In the genomic region with DNA sequence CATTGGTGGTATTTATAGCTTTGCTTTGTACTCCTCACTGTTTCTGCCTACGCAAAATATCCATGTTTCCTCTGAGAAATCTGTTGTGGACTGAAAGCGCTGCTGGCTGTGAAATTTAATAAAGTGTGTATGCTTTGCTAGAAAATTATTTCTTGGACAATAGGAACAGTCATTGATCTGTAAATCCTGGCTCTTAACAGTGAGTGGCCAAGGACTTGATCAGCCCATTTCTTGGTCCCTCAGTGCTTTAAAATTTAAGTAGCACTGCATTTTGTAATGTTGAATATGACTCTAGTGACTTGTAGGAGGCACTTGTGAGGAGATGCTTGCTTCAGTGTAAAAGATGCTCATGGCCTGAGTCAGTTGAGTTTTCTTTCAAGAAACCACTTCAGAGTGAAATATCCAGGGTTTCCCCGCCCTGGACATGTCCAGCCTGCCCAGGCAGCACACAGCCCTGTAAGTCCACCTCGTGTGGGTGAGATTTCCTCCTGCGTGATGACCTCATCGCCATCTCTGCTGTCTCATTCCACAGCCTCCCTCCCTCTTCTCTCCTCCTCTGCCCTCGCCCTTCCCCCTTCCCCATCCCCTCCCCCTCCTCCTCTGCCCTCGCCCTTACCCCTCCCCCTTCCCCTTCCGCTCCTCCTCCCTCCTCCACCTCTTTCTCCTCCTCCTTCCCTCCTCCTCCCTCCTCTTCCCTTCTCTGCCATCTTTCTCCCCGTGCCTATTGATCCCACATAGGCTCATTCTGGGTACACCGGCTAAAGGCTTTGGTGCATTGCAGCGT, we compare ENCODE assay signal across 8 cellular contexts. TPM values are rescaled to one million over a fixed set of nuclear protein-coding genes. Genes with fewer than 3 reads are reported as not detected.
A peak's percentile ranks its signal among the peaks of the same experiment; 100 is the strongest.
DNase-seq lines count a peak whose midpoint lies in the region; ATAC-seq and TF ChIP-seq lines count a peak whose summit lies in the region.

No MANE protein-coding gene starts in this region.

- H3K9me3 ChIP-seq in uterus = no peaks in the 10 kb centered on the region

- intact Hi-C loops in uterus (cut with DNase I; ENCODE audit: low total_unique reads) = no loop called here

- ATAC-seq in HG02870 (IDR thresholded peaks at IDR 0.05; ENCODE audit: unreplicated experiment) (no peak), GM21723 (IDR thresholded peaks at IDR 0.05; ENCODE audit: unreplicated experiment) (no peak)

- TF ChIP-seq CTCF in brain microvascular endothelial cell (IDR thresholded peaks at IDR 0.05; ENCODE audit: low read depth, low read length, missing control alignments) (no peak), uterus (IDR thresholded peaks at IDR 0.05) (no peak)

- H3K4me1 ChIP-seq in uterus = peaks cover 9 to 13% of the 10 kb centered on the region in 2 donors

- peak; percentile 67 for DNase-seq in A172 (ENCODE audit: low spot score)
- DNase-seq in HS-27A (ENCODE audit: low read depth) = peak; percentile 29
- peak; percentile 94 for DNase-seq in brain microvascular endothelial cell
- DNase-seq in kidney glomerular epithelial cell (lab: John Stamatoyannopoulos, UW) = peak; percentile 80
- peak; percentile 74 to 89 for DNase-seq in uterus
- DNase-seq in activated effector memory CD4-positive, alpha-beta T cell treated with anti-CD3 and anti-CD28 coated beads, Interleukin-2, amount 50 U/mL, for 16 hours = no peak

- no peak for TF ChIP-seq POLR2A in uterus (IDR thresholded peaks at IDR 0.05)

- H3K27me3 ChIP-seq in brain microvascular endothelial cell (replicated peaks) (no peaks in the 10 kb centered on the region), uterus (no peaks in the 10 kb centered on the region)

- peaks cover 3% of the 10 kb centered on the region for H3K36me3 ChIP-seq in brain microvascular endothelial cell (replicated peaks)
- no peaks in the 10 kb centered on the region for H3K36me3 ChIP-seq in uterus

- H3K27ac ChIP-seq in brain microvascular endothelial cell (peak overlapping the region; percentile 81), uterus (peak overlapping the region; percentile 74 to 75)

- in situ Hi-C loops in brain microvascular endothelial cell (cut with HindIII; ENCODE audit: low pct_ligation_motif_present, low sequenced_read_pairs) = no loop called here

- no peak overlapping the region for H3K4me3 ChIP-seq in brain microvascular endothelial cell (ENCODE audit: low read depth, low read length)
- H3K4me3 ChIP-seq in uterus = no peak overlapping the region

RNA-seq across cellular contexts. Expression of gene NCS1, which starts 34.1 kb away (rescaled TPM):
- 42.6 and 43.2 TPM in 2 replicates for total RNA-seq in A172 (2014; rRNA removed; shearing (Covaris generic))
- 10 to 100 TPM in 3 of 4 donors, 1 to 10 TPM in 1; 4.1 to 99.3 (median 39.0) TPM for total RNA-seq in uterus
